ENCODE assay signal across 28 cellular contexts in the genomic region with DNA sequence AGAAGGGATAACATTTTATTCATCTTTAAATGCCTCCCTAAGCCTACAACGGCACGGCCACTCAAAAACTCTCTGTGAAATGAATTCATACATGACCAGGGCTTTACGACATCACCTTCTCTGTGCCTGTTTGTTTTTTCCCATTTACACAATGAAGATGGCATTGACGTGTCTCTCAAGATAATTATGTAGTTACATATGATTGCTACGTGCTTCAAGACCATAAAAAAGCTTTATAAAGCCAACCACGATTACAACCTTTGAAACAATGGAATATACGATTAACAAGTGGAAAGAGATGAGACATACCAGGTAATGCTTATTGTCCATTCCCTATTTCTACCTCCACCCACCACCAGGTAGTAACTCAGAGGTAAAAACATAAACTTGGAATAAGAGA.
"Had no signal": no experiment of that assay in that cellular context is flagged by ENCODE, and none has a peak within 500 bp of the region (broad histone marks: within the 10 kb centered on the region; RNA-seq: fewer than 3 reads in every experiment).

No MANE protein-coding gene starts in this region.

- DNase-seq: activated CD4-positive, alpha-beta T cell treated with anti-CD3 and anti-CD28 coated beads for 36 hours; activated CD4-positive, alpha-beta T cell treated with anti-CD3 and anti-CD28 coated beads, Interleukin-2, amount 10 ng/mL, durations not matched to agents 7 days and 5 days; activated CD4-positive, alpha-beta T cell treated with anti-CD3 and anti-CD28 coated beads, Interleukin-2, amount 50 U/mL, for 48 hours; activated CD8-positive, alpha-beta T cell treated with anti-CD3 and anti-CD28 coated beads, Interleukin-2, amount 10 ng/mL, durations not matched to agents 7 days and 5 days; activated gamma-delta T cell; activated naive CD4-positive, alpha-beta T cell treated with Interleukin-2 at 50 U/mL for 16 hours; activated naive CD8-positive, alpha-beta T cell treated with anti-CD3 and anti-CD28 coated beads, Interleukin-2, amount 10 ng/mL, durations not matched to agents 7 days and 5 days; activated T-cell treated with anti-CD3 and anti-CD28 coated beads, Interleukin-2, amount 50 U/mL, for 24 hours; amygdala; Kasumi-1; KG1; MG63; NCI-H1048; NCI-H1694; NCI-H1930; NCI-H2081 treated with DMSO at 0.1 percent for 48 hours; NCI-H2171; NCI-H510A; NCI-H526; OCI-M1; Right ventricle myocardium superior had no signal

- H3K4me1 ChIP-seq: ascending aorta had no signal

- H3K27me3 ChIP-seq: ascending aorta, cardiac muscle cell, MG63 had no signal

- H3K27ac ChIP-seq: ascending aorta, cardiac muscle cell had no signal

- H3K9me3 ChIP-seq: ascending aorta, MG63 had no signal

- H3K4me3 Mint-ChIP-seq: activated CD4-positive, alpha-beta T cell treated with anti-CD3 and anti-CD28 coated beads for 36 hours; activated CD4-positive, alpha-beta T cell treated with anti-CD3 and anti-CD28 coated beads, Interleukin-2, amount 10 ng/mL, durations not matched to agents 7 days and 5 days; activated CD8-positive, alpha-beta T cell treated with anti-CD3 and anti-CD28 coated beads, Interleukin-2, amount 10 ng/mL, durations not matched to agents 7 days and 5 days; activated naive CD4-positive, alpha-beta T cell treated with anti-CD3 and anti-CD28 coated beads, Interleukin-2, amount 50 U/mL, for 24 hours; activated naive CD8-positive, alpha-beta T cell treated with anti-CD3 and anti-CD28 coated beads, Interleukin-2, amount 10 ng/mL, durations not matched to agents 7 days and 5 days; activated T-cell treated with anti-CD3 and anti-CD28 coated beads, Interleukin-2, amount 50 U/mL, for 24 hours; central memory CD8-positive, alpha-beta T cell; WTC11 had no signal

- H3K36me3 ChIP-seq: cardiac muscle cell had no signal

- ATAC-seq: activated CD4-positive, alpha-beta T cell treated with anti-CD3 and anti-CD28 coated beads for 36 hours; activated CD4-positive, CD25-positive, alpha-beta regulatory T cell treated with anti-CD3 and anti-CD28 coated beads, Interleukin-2, amount 50 U/mL, for 24 hours; activated CD8-positive, alpha-beta T cell treated with anti-CD3 and anti-CD28 coated beads, Interleukin-2, amount 10 ng/mL, durations not matched to agents 7 days and 5 days; WTC11 had no signal

- H3K4me1 Mint-ChIP-seq: WTC11 had no signal

- H3K27ac Mint-ChIP-seq: activated CD4-positive, alpha-beta T cell treated with anti-CD3 and anti-CD28 coated beads for 36 hours; activated CD4-positive, alpha-beta T cell treated with anti-CD3 and anti-CD28 coated beads, Interleukin-2, amount 10 ng/mL, durations not matched to agents 7 days and 5 days; activated CD8-positive, alpha-beta T cell treated with anti-CD3 and anti-CD28 coated beads, Interleukin-2, amount 10 ng/mL, durations not matched to agents 7 days and 5 days; activated naive CD4-positive, alpha-beta T cell treated with anti-CD3 and anti-CD28 coated beads, Interleukin-2, amount 50 U/mL, for 24 hours; activated naive CD8-positive, alpha-beta T cell treated with anti-CD3 and anti-CD28 coated beads, Interleukin-2, amount 10 ng/mL, durations not matched to agents 7 days and 5 days; activated T-cell treated with anti-CD3 and anti-CD28 coated beads, Interleukin-2, amount 50 U/mL, for 24 hours; activated T-helper 2 cell treated with anti-CD3 and anti-CD28 coated beads, Interferon-gamma antibody, Interleukin-2, Interleukin-4, amounts not matched to agents 10 μg/mL and 5 μg/mL and 100 μg/mL, durations not matched to agents 14 hours and 24 hours and 36 hours; WTC11 had no signal

- H3K4me3 ChIP-seq: ascending aorta, cardiac muscle cell, MG63 had no signal

- H3K27me3 Mint-ChIP-seq: activated CD4-positive, alpha-beta T cell treated with anti-CD3 and anti-CD28 coated beads for 36 hours; activated CD4-positive, alpha-beta T cell treated with anti-CD3 and anti-CD28 coated beads, Interleukin-2, amount 10 ng/mL, durations not matched to agents 7 days and 5 days; activated naive CD4-positive, alpha-beta T cell treated with anti-CD3 and anti-CD28 coated beads, Interleukin-2, amount 50 U/mL, for 24 hours had no signal

- H3K9me3 Mint-ChIP-seq: activated CD4-positive, alpha-beta T cell treated with anti-CD3 and anti-CD28 coated beads, Interleukin-2, amount 10 ng/mL, durations not matched to agents 7 days and 5 days; activated naive CD4-positive, alpha-beta T cell treated with anti-CD3 and anti-CD28 coated beads, Interleukin-2, amount 50 U/mL, for 24 hours; activated naive CD8-positive, alpha-beta T cell treated with anti-CD3 and anti-CD28 coated beads, Interleukin-2, amount 10 ng/mL, durations not matched to agents 7 days and 5 days; activated T-cell treated with anti-CD3 and anti-CD28 coated beads, Interleukin-2, amount 50 U/mL, for 24 hours; activated T-helper 2 cell treated with anti-CD3 and anti-CD28 coated beads, Interferon-gamma antibody, Interleukin-2, Interleukin-4, amounts not matched to agents 10 μg/mL and 5 μg/mL and 100 μg/mL, durations not matched to agents 14 hours and 24 hours and 36 hours; central memory CD8-positive, alpha-beta T cell; WTC11 had no signal
